In the genomic region with DNA sequence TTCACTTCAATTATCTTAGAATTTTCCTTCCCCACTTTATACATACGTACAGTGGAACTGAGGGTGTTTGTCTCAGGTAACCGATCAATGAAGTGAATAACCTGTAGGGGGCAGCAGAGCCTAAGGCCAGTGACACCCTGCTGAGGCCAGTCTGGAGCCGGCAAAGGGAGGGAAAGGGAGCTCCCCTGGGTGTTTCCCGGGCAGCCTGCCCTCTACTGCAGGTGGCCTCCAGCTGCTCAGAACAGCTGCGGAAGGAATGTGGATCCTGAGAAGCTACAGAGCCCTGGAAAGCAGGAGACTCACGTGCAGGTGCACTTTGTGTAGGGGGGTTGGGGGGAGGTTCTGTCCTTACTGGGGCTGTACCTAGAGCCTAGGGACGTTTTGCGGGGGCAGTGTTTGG, we compare ENCODE assay signal across 8 cellular contexts. TPM values are rescaled to one million over a fixed set of nuclear protein-coding genes. Genes with fewer than 3 reads are reported as not detected.
DNase-seq lines count a peak whose midpoint lies in the region; ATAC-seq and TF ChIP-seq lines count a peak whose summit lies in the region.

No MANE protein-coding gene starts in this region.

- H3K4me1 Mint-ChIP-seq in activated naive CD8-positive, alpha-beta T cell treated with anti-CD3 and anti-CD28 coated beads for 36 hours: peaks cover 10% of the 10 kb centered on the region
- peaks cover 19% of the 10 kb centered on the region for H3K4me1 Mint-ChIP-seq in osteocyte (ENCODE audit: unreplicated experiment)

- H3K4me3 Mint-ChIP-seq in activated naive CD8-positive, alpha-beta T cell treated with anti-CD3 and anti-CD28 coated beads for 36 hours: peak overlapping the region; percentile 87
- peak overlapping the region; percentile 45 for H3K4me3 Mint-ChIP-seq in osteocyte (ENCODE audit: unreplicated experiment)

- no peak overlapping the region for H3K27ac ChIP-seq in thoracic aorta

- peak overlapping the region; percentile 12 for H3K27ac Mint-ChIP-seq in activated naive CD8-positive, alpha-beta T cell treated with anti-CD3 and anti-CD28 coated beads for 36 hours
- peak overlapping the region; percentile 96 for H3K27ac Mint-ChIP-seq in osteocyte (ENCODE audit: unreplicated experiment)

- DNase-seq in BE2C: peak; percentile 93
- DNase-seq in NCI-H1048 (lab: John Stamatoyannopoulos, UW): peak; percentile 71
- peak; percentile 65 for DNase-seq in SKM-1 (lab: John Stamatoyannopoulos, UW; ENCODE audit: unreplicated experiment)
- DNase-seq in activated naive CD8-positive, alpha-beta T cell treated with anti-CD3 and anti-CD28 coated beads for 36 hours: peak; percentile 82
- DNase-seq in head of caudate nucleus: peak; percentile 66 to 95 (median 85)
- peak; percentile 90 for DNase-seq in osteocyte (ENCODE audit: extremely low spot score, unreplicated experiment)
- peak; percentile 40 for DNase-seq in thoracic aorta (ENCODE audit: low spot score)

- H3K9me3 ChIP-seq in BE2C (no peaks in the 10 kb centered on the region), thoracic aorta (no peaks in the 10 kb centered on the region)

- H3K4me3 ChIP-seq in BE2C (ENCODE audit: low read depth, low read length): peak overlapping the region; percentile 78
- H3K4me3 ChIP-seq in thoracic aorta: peak overlapping the region; percentile 84

- H3K36me3 Mint-ChIP-seq in activated naive CD8-positive, alpha-beta T cell treated with anti-CD3 and anti-CD28 coated beads for 36 hours: peaks cover 5% of the 10 kb centered on the region
- peaks cover 8% of the 10 kb centered on the region for H3K36me3 Mint-ChIP-seq in osteocyte (ENCODE audit: unreplicated experiment)

- H3K27me3 ChIP-seq in BE2C (no peaks in the 10 kb centered on the region), thoracic aorta (replicated peaks; ENCODE audit: insufficient read depth) (no peaks in the 10 kb centered on the region)

- peak; percentile 62 for ATAC-seq in GM21717 (IDR thresholded peaks at IDR 0.05; ENCODE audit: unreplicated experiment)
- ATAC-seq in thoracic aorta (ENCODE audit: insufficient number of reproducible peaks, low FRiP score, low read depth): no peak

- peaks cover 5% of the 10 kb centered on the region for H3K9me3 Mint-ChIP-seq in activated naive CD8-positive, alpha-beta T cell treated with anti-CD3 and anti-CD28 coated beads for 36 hours
- H3K9me3 Mint-ChIP-seq in osteocyte (ENCODE audit: unreplicated experiment): peaks cover 3% of the 10 kb centered on the region

- H3K27me3 Mint-ChIP-seq in activated naive CD8-positive, alpha-beta T cell treated with anti-CD3 and anti-CD28 coated beads for 36 hours: peaks cover 4% of the 10 kb centered on the region
- H3K27me3 Mint-ChIP-seq in osteocyte (ENCODE audit: unreplicated experiment): peaks cover 2% of the 10 kb centered on the region

- TF ChIP-seq CTCF in BE2C (IDR thresholded peaks at IDR 0.05; ENCODE audit: low read depth, low read length): peak; percentile 94
- TF ChIP-seq CTCF in osteocyte (IDR thresholded peaks at IDR 0.05): peak; percentile 73
- TF ChIP-seq CTCF in thoracic aorta (IDR thresholded peaks at IDR 0.05): peak; percentile 82

- peaks cover 6% of the 10 kb centered on the region for H3K4me1 ChIP-seq in BE2C
- H3K4me1 ChIP-seq in thoracic aorta (ENCODE audit: control insufficient read depth in 1 of 2, low read depth in 2 of 2): peaks cover 8 to 12% of the 10 kb centered on the region in 2 donors

- intact Hi-C loops in head of caudate nucleus (cut with DNase I): loop anchor here (5.0 kb wide), 2 partner anchors 190 to 345 kb away; partner anchors contain the start of gene ZNF20

- H3K36me3 ChIP-seq in BE2C (no peaks in the 10 kb centered on the region; the same call in 1 of the 2 replicates), thoracic aorta (no peaks in the 10 kb centered on the region)

RNA-seq across cellular contexts. Expression of gene ZNF491, which starts 0.8 kb away (rescaled TPM):
- polyA plus RNA-seq in BE2C (2012; ENCODE audit: insufficient read depth, insufficient read length, low read depth): 1.8 TPM
- under 1 TPM; 0.56 to 0.87 TPM for total RNA-seq in activated naive CD8-positive, alpha-beta T cell treated with anti-CD3 and anti-CD28 coated beads for 36 hours
- total RNA-seq in osteocyte (4.4 and 6.2 TPM in 2 replicates), thoracic aorta (1 to 10 TPM; 3.7 to 3.9 TPM)

RNA-seq across cellular contexts. Expression of gene ZNF440, which starts 16.6 kb away (rescaled TPM):
- polyA plus RNA-seq in BE2C (2012; ENCODE audit: insufficient read depth, insufficient read length, low read depth): 4.2 TPM
- total RNA-seq in activated naive CD8-positive, alpha-beta T cell treated with anti-CD3 and anti-CD28 coated beads for 36 hours: 1 to 10 TPM; 6.3 to 8.3 TPM
- total RNA-seq in osteocyte (12.8 and 13.0 TPM in 2 replicates), thoracic aorta (10 to 100 TPM in 1 of 2 donors, 1 to 10 TPM in 1; 7.3 to 23.5 TPM)

RNA-seq across cellular contexts. Expression of gene ZNF441, which starts 30.7 kb away (rescaled TPM):
- 3.4 TPM for polyA plus RNA-seq in BE2C (2012; ENCODE audit: insufficient read depth, insufficient read length, low read depth)
- total RNA-seq in activated naive CD8-positive, alpha-beta T cell treated with anti-CD3 and anti-CD28 coated beads for 36 hours: 1 to 10 TPM; 4.0 to 4.1 TPM
- 6.4 and 6.6 TPM in 2 replicates for total RNA-seq in osteocyte
- total RNA-seq in thoracic aorta: 10 to 100 TPM; 12.1 to 16.5 TPM

RNA-seq across cellular contexts. Expression of gene ZNF439, which starts 51.0 kb away (rescaled TPM):
- polyA plus RNA-seq in BE2C (2012; ENCODE audit: insufficient read depth, insufficient read length, low read depth): 5.8 TPM
- total RNA-seq in activated naive CD8-positive, alpha-beta T cell treated with anti-CD3 and anti-CD28 coated beads for 36 hours: 1 to 10 TPM; 6.0 to 6.4 TPM
- 1.0 and 1.2 TPM in 2 replicates for total RNA-seq in osteocyte
- 10 to 100 TPM; 13.8 to 28.2 TPM for total RNA-seq in thoracic aorta

RNA-seq across cellular contexts. Expression of gene ZNF823, which starts 58.7 kb away (rescaled TPM):
- 3.9 TPM for polyA plus RNA-seq in BE2C (2012; ENCODE audit: insufficient read depth, insufficient read length, low read depth)
- total RNA-seq in activated naive CD8-positive, alpha-beta T cell treated with anti-CD3 and anti-CD28 coated beads for 36 hours: 1 to 10 TPM; 2.2 to 3.6 TPM
- 4.1 and 4.3 TPM in 2 replicates for total RNA-seq in osteocyte
- total RNA-seq in thoracic aorta: 10 to 100 TPM in 1 of 2 donors, 1 to 10 TPM in 1; 8.2 to 11.0 TPM

Comparison
In these comparisons a context has a peak if more than half of its experiments do, and no peak if none do; other contexts are left out.
1. DNase-seq: peak in every context shown above with its lines; median percentile 93 in BE2C; 90 in osteocyte; 85 in head of caudate nucleus; 82 in activated naive CD8-positive, alpha-beta T cell treated with anti-CD3 and anti-CD28 coated beads for 36 hours; 71 in NCI-H1048; 65 in SKM-1; 40 in thoracic aorta.